In the genomic region with DNA sequence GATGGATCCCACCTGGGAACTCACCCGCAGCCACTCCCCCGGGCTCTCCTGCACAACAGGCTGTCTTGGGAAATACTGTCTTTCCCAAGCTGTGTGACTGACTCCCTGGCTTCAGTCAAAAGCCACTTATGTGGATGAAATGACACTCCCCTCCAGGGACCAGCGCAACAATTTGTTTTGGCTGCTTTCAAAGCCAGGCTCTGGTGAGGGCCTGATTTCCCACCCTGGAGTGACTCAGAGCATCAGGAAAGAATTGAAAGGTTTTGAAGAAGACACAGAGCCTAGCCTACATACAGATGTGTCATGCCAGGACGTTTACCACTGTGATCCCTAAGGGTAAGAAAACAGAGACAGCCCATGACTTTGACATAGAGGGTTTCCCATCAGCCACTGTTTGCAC, we compare ENCODE assay signal across 1 cellular context.
TF ChIP-seq lines count a peak whose summit lies in the region.

No MANE protein-coding gene starts in this region.

TF ChIP-seq in HEK293, 187 proteins besides CTCF, POLR2A, EP300 and RAD21 (continued from another document):
- TF ChIP-seq EGR2 (tag by site-specific recombination; IDR thresholded peaks at IDR 0.05; ENCODE audit: low read depth) (no peak), ZNF596 (tag by site-specific recombination; IDR thresholded peaks at IDR 0.05) (no peak), ZNF311 (tag by site-specific recombination; IDR thresholded peaks at IDR 0.05; ENCODE audit: borderline replicate concordance) (no peak), ZNF423 (tag by site-specific recombination; IDR thresholded peaks at IDR 0.05) (no peak), SETDB1 (IDR thresholded peaks at IDR 0.05; ENCODE audit: insufficient read length, low read length) (no peak), ZNF292 (tag by site-specific recombination; IDR thresholded peaks at IDR 0.05; ENCODE audit: borderline replicate concordance, low read depth) (no peak), BCL11B (tag by site-specific recombination; IDR thresholded peaks at IDR 0.05; ENCODE audit: low read depth) (no peak), WT1 (tag by site-specific recombination; IDR thresholded peaks at IDR 0.05) (peak; percentile 82), SCRT2 (tag by site-specific recombination; IDR thresholded peaks at IDR 0.05) (peak; percentile 92), ZNF366 (tag by site-specific recombination; conservative IDR thresholded peaks at IDR 0.05) (no peak), ZNF174 (tag by site-specific recombination; IDR thresholded peaks at IDR 0.05) (no peak), PATZ1 (tag by site-specific recombination; IDR thresholded peaks at IDR 0.05) (no peak), HIC1 (tag by site-specific recombination; IDR thresholded peaks at IDR 0.05) (no peak), PRDM10 (tag by site-specific recombination; IDR thresholded peaks at IDR 0.05) (no peak), ZNF239 (tag by site-specific recombination; IDR thresholded peaks at IDR 0.05) (no peak), ZNF341 (tag by site-specific recombination; IDR thresholded peaks at IDR 0.05; ENCODE audit: low read depth) (no peak), ZNF621 (tag by site-specific recombination; IDR thresholded peaks at IDR 0.05) (no peak), ZNF837 (tag by site-specific recombination; IDR thresholded peaks at IDR 0.05) (no peak), GLIS1 (tag by site-specific recombination; IDR thresholded peaks at IDR 0.05) (no peak), ZNF404 (tag by site-specific recombination; IDR thresholded peaks at IDR 0.05) (no peak), ZNF747 (tag by site-specific recombination; IDR thresholded peaks at IDR 0.05) (no peak), MYNN (tag by site-specific recombination; IDR thresholded peaks at IDR 0.05; ENCODE audit: borderline replicate concordance) (no peak), KLF8 (tag by site-specific recombination; IDR thresholded peaks at IDR 0.05) (no peak), ZNF169 (tag by site-specific recombination; IDR thresholded peaks at IDR 0.05) (no peak), ZBTB26 (tag by site-specific recombination; optimal IDR thresholded peaks at IDR 0.05) (no peak), ZNF248 (tag by site-specific recombination; IDR thresholded peaks at IDR 0.05) (no peak), ZNF16 (tag by site-specific recombination; IDR thresholded peaks at IDR 0.05; ENCODE audit: low read depth) (no peak), SP3 (tag by site-specific recombination; IDR thresholded peaks at IDR 0.05) (no peak), YY2 (tag by site-specific recombination; IDR thresholded peaks at IDR 0.05) (no peak), ZFP69B (tag by site-specific recombination; IDR thresholded peaks at IDR 0.05) (no peak), ZSCAN16 (tag by site-specific recombination; IDR thresholded peaks at IDR 0.05) (no peak)
- TF ChIP-seq, protein P1, sequence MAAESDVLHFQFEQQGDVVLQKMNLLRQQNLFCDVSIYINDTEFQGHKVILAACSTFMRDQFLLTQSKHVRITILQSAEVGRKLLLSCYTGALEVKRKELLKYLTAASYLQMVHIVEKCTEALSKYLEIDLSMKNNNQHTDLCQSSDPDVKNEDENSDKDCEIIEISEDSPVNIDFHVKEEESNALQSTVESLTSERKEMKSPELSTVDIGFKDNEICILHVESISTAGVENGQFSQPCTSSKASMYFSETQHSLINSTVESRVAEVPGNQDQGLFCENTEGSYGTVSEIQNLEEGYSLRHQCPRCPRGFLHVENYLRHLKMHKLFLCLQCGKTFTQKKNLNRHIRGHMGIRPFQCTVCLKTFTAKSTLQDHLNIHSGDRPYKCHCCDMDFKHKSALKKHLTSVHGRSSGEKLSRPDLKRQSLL (tag by site-specific recombination; IDR thresholded peaks at IDR 0.05): no peak
- TF ChIP-seq, protein P2, sequence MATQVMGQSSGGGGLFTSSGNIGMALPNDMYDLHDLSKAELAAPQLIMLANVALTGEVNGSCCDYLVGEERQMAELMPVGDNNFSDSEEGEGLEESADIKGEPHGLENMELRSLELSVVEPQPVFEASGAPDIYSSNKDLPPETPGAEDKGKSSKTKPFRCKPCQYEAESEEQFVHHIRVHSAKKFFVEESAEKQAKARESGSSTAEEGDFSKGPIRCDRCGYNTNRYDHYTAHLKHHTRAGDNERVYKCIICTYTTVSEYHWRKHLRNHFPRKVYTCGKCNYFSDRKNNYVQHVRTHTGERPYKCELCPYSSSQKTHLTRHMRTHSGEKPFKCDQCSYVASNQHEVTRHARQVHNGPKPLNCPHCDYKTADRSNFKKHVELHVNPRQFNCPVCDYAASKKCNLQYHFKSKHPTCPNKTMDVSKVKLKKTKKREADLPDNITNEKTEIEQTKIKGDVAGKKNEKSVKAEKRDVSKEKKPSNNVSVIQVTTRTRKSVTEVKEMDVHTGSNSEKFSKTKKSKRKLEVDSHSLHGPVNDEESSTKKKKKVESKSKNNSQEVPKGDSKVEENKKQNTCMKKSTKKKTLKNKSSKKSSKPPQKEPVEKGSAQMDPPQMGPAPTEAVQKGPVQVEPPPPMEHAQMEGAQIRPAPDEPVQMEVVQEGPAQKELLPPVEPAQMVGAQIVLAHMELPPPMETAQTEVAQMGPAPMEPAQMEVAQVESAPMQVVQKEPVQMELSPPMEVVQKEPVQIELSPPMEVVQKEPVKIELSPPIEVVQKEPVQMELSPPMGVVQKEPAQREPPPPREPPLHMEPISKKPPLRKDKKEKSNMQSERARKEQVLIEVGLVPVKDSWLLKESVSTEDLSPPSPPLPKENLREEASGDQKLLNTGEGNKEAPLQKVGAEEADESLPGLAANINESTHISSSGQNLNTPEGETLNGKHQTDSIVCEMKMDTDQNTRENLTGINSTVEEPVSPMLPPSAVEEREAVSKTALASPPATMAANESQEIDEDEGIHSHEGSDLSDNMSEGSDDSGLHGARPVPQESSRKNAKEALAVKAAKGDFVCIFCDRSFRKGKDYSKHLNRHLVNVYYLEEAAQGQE (tag by site-specific recombination; IDR thresholded peaks at IDR 0.05): no peak
TF ChIP-seq in HEK293: peak in this region for 9.
